ENCODE assay signal across 8 cellular contexts in the genomic region with DNA sequence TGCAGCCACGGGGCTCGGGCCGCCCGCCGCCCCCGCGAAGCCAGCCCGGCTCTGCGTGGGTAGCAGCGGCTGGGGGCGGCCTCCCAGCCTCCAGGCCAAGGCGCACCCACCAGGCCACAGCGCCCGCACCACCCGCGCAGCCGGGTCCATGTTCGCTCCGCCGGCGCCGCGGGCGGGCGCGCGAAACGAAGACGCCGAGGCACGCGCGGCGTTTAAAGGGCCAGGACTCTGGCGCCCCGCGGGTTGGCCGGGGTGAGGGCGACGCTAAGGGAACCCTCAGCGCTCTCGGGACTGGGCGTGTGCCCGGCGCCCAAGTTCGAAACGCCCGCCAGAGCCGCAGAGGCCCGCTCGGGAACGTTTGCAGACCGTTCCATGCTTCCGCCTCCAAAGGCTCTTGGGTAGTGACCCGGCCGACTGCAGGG. TPM values are rescaled to one million over a fixed set of nuclear protein-coding genes. Genes with fewer than 3 reads are reported as not detected.
DNase-seq lines count a peak whose midpoint lies in the region; ATAC-seq and TF ChIP-seq lines count a peak whose summit lies in the region.

PTGES2 (minus strand) TSS at position 162 of the 422 bp plus-strand sequence; CDS start at position 150, 12 bp downstream.

- no peaks in the 10 kb centered on the region for H3K36me3 ChIP-seq in kidney epithelial cell (ENCODE audit: control insufficient read depth, insufficient read depth, low read length)

- H3K4me3 ChIP-seq in kidney epithelial cell (ENCODE audit: low read depth, low read length) = peak within 1 kb of the TSS; percentile 80

- TF ChIP-seq CTCF in kidney epithelial cell (IDR thresholded peaks at IDR 0.05; ENCODE audit: insufficient read depth, low read length, poor library complexity, severe bottlenecking) = no peak

- DNase-seq in NCI-H82 (lab: John Stamatoyannopoulos, UW) (peak; percentile 83), NCI-H82 treated with DMSO at 0.1 percent for 48 hours (lab: John Stamatoyannopoulos, UW; ENCODE audit: unreplicated experiment) (no peak), NCI-H2171 (lab: John Stamatoyannopoulos, UW) (peak; percentile 94), cerebellum (ENCODE audit: low spot score) (peak; percentile 85), kidney epithelial cell (ENCODE audit: low read depth) (no peak)
- DNase-seq in activated CD4-positive, CD25-positive, alpha-beta regulatory T cell treated with anti-CD3 and anti-CD28 coated beads, Interleukin-2, amount 50 U/mL, for 72 hours = peak; percentile 79
- DNase-seq in stimulated activated CD4-positive, alpha-beta T cell treated with anti-CD3 and anti-CD28 coated beads, Interleukin-15, amount 100 ng/mL, for 24 hours = peak; percentile 86

- no peaks in the 10 kb centered on the region for H3K27me3 ChIP-seq in kidney epithelial cell (ENCODE audit: control insufficient read depth, insufficient read depth, low read length)

- ATAC-seq in HG02938 (IDR thresholded peaks at IDR 0.05; ENCODE audit: unreplicated experiment) = peak; percentile 45

RNA-seq across cellular contexts. Expression of gene PTGES2, which starts in this region (rescaled TPM):
- total RNA-seq in cerebellum (41.5 TPM), kidney epithelial cell (81.2 and 98.4 TPM in 2 replicates)

Comparison
In these comparisons a context has a peak if more than half of its experiments do, and no peak if none do; other contexts are left out.
1. DNase-seq: peak in NCI-H82 (single experiment), NCI-H2171 (single experiment), activated CD4-positive, CD25-positive, alpha-beta regulatory T cell treated with anti-CD3 and anti-CD28 coated beads, Interleukin-2, amount 50 U/mL, for 72 hours (single experiment), cerebellum (single experiment) and stimulated activated CD4-positive, alpha-beta T cell treated with anti-CD3 and anti-CD28 coated beads, Interleukin-15, amount 100 ng/mL, for 24 hours (single experiment); none in NCI-H82 treated with DMSO at 0.1 percent for 48 hours (single experiment) and kidney epithelial cell (single experiment).